16 cellular contexts compared by ENCODE assay signal in genomic region chr6:127952831-127953230, GRCh38. TPM values are rescaled to one million over a fixed set of nuclear protein-coding genes. Genes with fewer than 3 reads are reported as not detected.
DNase-seq lines count a peak whose midpoint lies in the region; ATAC-seq and TF ChIP-seq lines count a peak whose summit lies in the region.
"Had no signal": no experiment of that assay in that cellular context is flagged by ENCODE, and none has a peak within 500 bp of the region (broad histone marks: within the 10 kb centered on the region; RNA-seq: fewer than 3 reads in every experiment).

No MANE protein-coding gene starts in this region.

- H3K4me1 Mint-ChIP-seq in CD4-positive, alpha-beta memory T cell = peaks cover 38 to 73% (median 54%) of the 10 kb centered on the region in 4 donors
- peaks cover 32 to 71% (median 62%) of the 10 kb centered on the region in 7 donors for H3K4me1 Mint-ChIP-seq in naive thymus-derived CD4-positive, alpha-beta T cell
- peaks cover 8% of the 10 kb centered on the region for H3K4me1 Mint-ChIP-seq in type B pancreatic cell (ENCODE audit: unreplicated experiment)

- TF ChIP-seq CTCF in WERI-Rb-1 (IDR thresholded peaks at IDR 0.05; ENCODE audit: low read depth, low read length) (no peak), type B pancreatic cell (conservative IDR thresholded peaks at IDR 0.05) (no peak)

- no peak overlapping the region for H3K4me3 ChIP-seq in CD4-positive, alpha-beta memory T cell (ENCODE audit: low read length in 2 of 2)
- H3K4me3 ChIP-seq in WERI-Rb-1 (ENCODE audit: low read depth, low read length) = no peak overlapping the region
- no peak overlapping the region for H3K4me3 ChIP-seq in naive thymus-derived CD4-positive, alpha-beta T cell (ENCODE audit: low read length)
- no peak overlapping the region for H3K4me3 ChIP-seq in right cardiac atrium (ENCODE audit: low read length)
- H3K4me3 ChIP-seq: thyroid gland had no signal

- H3K36me3 ChIP-seq in CD4-positive, alpha-beta memory T cell (ENCODE audit: insufficient read depth, low read length) = no peaks in the 10 kb centered on the region
- H3K36me3 ChIP-seq in WERI-Rb-1 = no peaks in the 10 kb centered on the region
- H3K36me3 ChIP-seq in naive thymus-derived CD4-positive, alpha-beta T cell (ENCODE audit: control insufficient read depth in 2 of 3, insufficient read depth in 3 of 3, low read length in 3 of 3) = no peaks in the 10 kb centered on the region
- H3K36me3 ChIP-seq: thyroid gland had no signal

- intact Hi-C loops in CD4-positive, alpha-beta memory T cell (cut with micrococcal nuclease) = loop anchor here (5.0 kb wide), 1 partner anchor 51 kb away; the partner anchor contains the start of gene THEMIS
- intact Hi-C loops in naive thymus-derived CD4-positive, alpha-beta T cell (cut with micrococcal nuclease) = loop anchor here in 1 of 2 donors (10.0 kb wide), 1 partner anchor 608 kb away; the partner anchor contains the start of gene ECHDC1
- intact Hi-C loops in right cardiac atrium (cut with DNase I) = no loop called here

- peak overlapping the region in 5 of 7 donors; percentile 42 to 77 (median 60) for H3K27ac Mint-ChIP-seq in CD4-positive, alpha-beta memory T cell
- H3K27ac Mint-ChIP-seq in naive thymus-derived CD4-positive, alpha-beta T cell = peak overlapping the region in 8 of 9 donors; percentile 42 to 90 (median 76)
- H3K27ac Mint-ChIP-seq in type B pancreatic cell = no peak overlapping the region
- H3K27ac Mint-ChIP-seq: activated T-cell treated with anti-CD3 and anti-CD28 coated beads, Interleukin-2, amount 50 U/mL, for 24 hours had no signal

- H3K4me3 Mint-ChIP-seq in CD4-positive, alpha-beta memory T cell = peak overlapping the region in 6 of 8 donors; percentile 7 to 36 (median 24)
- H3K4me3 Mint-ChIP-seq in naive thymus-derived CD4-positive, alpha-beta T cell = peak overlapping the region in 8 of 10 donors; percentile 2 to 62 (median 35)
- no peak overlapping the region for H3K4me3 Mint-ChIP-seq in type B pancreatic cell
- H3K4me3 Mint-ChIP-seq: activated T-cell treated with anti-CD3 and anti-CD28 coated beads, Interleukin-2, amount 50 U/mL, for 24 hours had no signal

- ATAC-seq in naive thymus-derived CD4-positive, alpha-beta T cell = no peak
- ATAC-seq in right cardiac atrium (no peak), HG02763 (IDR thresholded peaks at IDR 0.05; ENCODE audit: unreplicated experiment) (no peak)
- ATAC-seq: left lobe of liver had no signal

- H3K27me3 Mint-ChIP-seq in CD4-positive, alpha-beta memory T cell = no peaks in the 10 kb centered on the region
- H3K27me3 Mint-ChIP-seq in naive thymus-derived CD4-positive, alpha-beta T cell = no peaks in the 10 kb centered on the region
- no peaks in the 10 kb centered on the region for H3K27me3 Mint-ChIP-seq in type B pancreatic cell
- H3K27me3 Mint-ChIP-seq: activated T-cell treated with anti-CD3 and anti-CD28 coated beads, Interleukin-2, amount 50 U/mL, for 24 hours had no signal

- no peak for DNase-seq in CD4-positive, alpha-beta memory T cell
- DNase-seq in GM04503 (ENCODE audit: low read depth) (peak; percentile 53), WERI-Rb-1 (peak; percentile 59), right cardiac atrium (no peak), type B pancreatic cell (ENCODE audit: extremely low spot score, unreplicated experiment) (no peak)
- no peak for DNase-seq in naive thymus-derived CD4-positive, alpha-beta T cell
- DNase-seq: activated T-cell treated with anti-CD3 and anti-CD28 coated beads, Interleukin-2, amount 50 U/mL, for 24 hours; KG1; NCI-H2227 treated with DMSO at 0.1 percent for 48 hours; Right ventricle myocardium superior; stimulated activated CD4-positive, alpha-beta T cell treated with anti-CD3 and anti-CD28 coated beads, Interleukin-2, amount 100 ng/mL, for 48 hours; thyroid gland had no signal

- CTCF ChIA-PET in CD4-positive, alpha-beta memory T cell (lab: Charles Lee; ENCODE audit: partially characterized antibody) = interaction anchor here (3.4 kb wide), 1 partner anchor 98 kb away, joined by 17 read pairs; no protein-coding TSS in a partner anchor
- CTCF ChIA-PET in naive thymus-derived CD4-positive, alpha-beta T cell (lab: Charles Lee) = interaction anchor here (0.6 to 2.3 kb wide), 5 partner anchors 19 to 97 kb away, joined by 3 to 7 read pairs (median 3); no protein-coding TSS in a partner anchor

- POLR2A ChIA-PET in CD4-positive, alpha-beta memory T cell (lab: Charles Lee; ENCODE audit: partially characterized antibody) = interaction anchor here (4.7 to 6.4 kb wide), 2 partner anchors 17 to 34 kb away, joined by 18 to 55 read pairs; no protein-coding TSS in a partner anchor
- POLR2A ChIA-PET in naive thymus-derived CD4-positive, alpha-beta T cell (lab: Charles Lee) = interaction anchor here (0.8 to 2.0 kb wide), 5 partner anchors 17 to 52 kb away, joined by 3 to 9 read pairs (median 5); partner anchors contain the start of gene THEMIS

- H3K27ac ChIP-seq in CD4-positive, alpha-beta memory T cell (ENCODE audit: low read depth, low read length) = no peak overlapping the region
- no peak overlapping the region for H3K27ac ChIP-seq in WERI-Rb-1
- no peak overlapping the region for H3K27ac ChIP-seq in naive thymus-derived CD4-positive, alpha-beta T cell (ENCODE audit: low read depth, low read length)
- H3K27ac ChIP-seq in right cardiac atrium (ENCODE audit: low read length) = no peak overlapping the region
- H3K27ac ChIP-seq: thyroid gland had no signal

- no peaks in the 10 kb centered on the region for H3K36me3 Mint-ChIP-seq in CD4-positive, alpha-beta memory T cell
- peaks cover 0 to 50% (median 3%) of the 10 kb centered on the region in 5 donors for H3K36me3 Mint-ChIP-seq in naive thymus-derived CD4-positive, alpha-beta T cell
- H3K36me3 Mint-ChIP-seq in type B pancreatic cell = no peaks in the 10 kb centered on the region

- 69% methylated on average over 4 of the region's 4 CpGs for WGBS in right cardiac atrium

- peaks cover 0 to 2% (median 0%) of the 10 kb centered on the region in 8 donors for H3K9me3 Mint-ChIP-seq in CD4-positive, alpha-beta memory T cell
- H3K9me3 Mint-ChIP-seq in naive thymus-derived CD4-positive, alpha-beta T cell = peaks cover 0 to 27% (median 2%) of the 10 kb centered on the region in 11 donors
- no peaks in the 10 kb centered on the region for H3K9me3 Mint-ChIP-seq in type B pancreatic cell

- H3K9me3 ChIP-seq in CD4-positive, alpha-beta memory T cell (ENCODE audit: control insufficient read depth in 1 of 2, low read length in 2 of 2) = no peaks in the 10 kb centered on the region
- H3K9me3 ChIP-seq in WERI-Rb-1 (ENCODE audit: severe bottlenecking) (no peaks in the 10 kb centered on the region), right cardiac atrium (ENCODE audit: control insufficient read depth, low read length) (no peaks in the 10 kb centered on the region)
- no peaks in the 10 kb centered on the region for H3K9me3 ChIP-seq in naive thymus-derived CD4-positive, alpha-beta T cell (ENCODE audit: control insufficient read depth in 2 of 3, low read length in 3 of 3)
- H3K9me3 ChIP-seq: thyroid gland had no signal

- no peaks in the 10 kb centered on the region for H3K27me3 ChIP-seq in CD4-positive, alpha-beta memory T cell (ENCODE audit: insufficient read depth, low read length)
- no peaks in the 10 kb centered on the region for H3K27me3 ChIP-seq in WERI-Rb-1 (ENCODE audit: insufficient read depth, low read depth, severe bottlenecking)
- no peaks in the 10 kb centered on the region for H3K27me3 ChIP-seq in naive thymus-derived CD4-positive, alpha-beta T cell (ENCODE audit: control insufficient read depth in 2 of 2, insufficient read depth in 2 of 2, low read length in 2 of 2)
- no peaks in the 10 kb centered on the region for H3K27me3 ChIP-seq in right cardiac atrium (ENCODE audit: control insufficient read depth, insufficient read depth)
- H3K27me3 ChIP-seq: thyroid gland had no signal

- H3K4me1 ChIP-seq in CD4-positive, alpha-beta memory T cell (ENCODE audit: insufficient read depth, low read length) = peaks cover 66% of the 10 kb centered on the region
- H3K4me1 ChIP-seq in naive thymus-derived CD4-positive, alpha-beta T cell (ENCODE audit: control insufficient read depth in 2 of 2, insufficient read depth in 2 of 2, low read length in 2 of 2) = peaks cover 35 to 42% of the 10 kb centered on the region in 2 donors
- no peaks in the 10 kb centered on the region for H3K4me1 ChIP-seq in right cardiac atrium (ENCODE audit: control insufficient read depth, insufficient read depth, low read length)
- H3K4me1 ChIP-seq: thyroid gland had no signal

RNA-seq across cellular contexts. Expression of gene THEMIS, which starts 52.0 kb away (rescaled TPM):
- 10 to 100 TPM; 58.1 to 58.7 TPM for total RNA-seq in CD4-positive, alpha-beta memory T cell
- 100 to 1,000 TPM in 1 of 2 donors, 10 to 100 TPM in 1; 83.1 to 112 TPM for polyA plus RNA-seq in CD4-positive, alpha-beta memory T cell
- 10 to 100 TPM; 51.3 to 97.3 (median 54.7) TPM for total RNA-seq in naive thymus-derived CD4-positive, alpha-beta T cell
- polyA plus RNA-seq in naive thymus-derived CD4-positive, alpha-beta T cell = 100 to 1,000 TPM in 1 of 2 donors, 10 to 100 TPM in 1; 93.4 to 110 TPM
- total RNA-seq in right cardiac atrium = under 1 TPM; 0.19 to 0.60 (median 0.36) TPM
- not detected for polyA plus RNA-seq in right cardiac atrium
- total RNA-seq in type B pancreatic cell (ENCODE audit: low replicate concordance) = not detected in 2 replicates
- total RNA-seq: Daoy, osteocyte had no signal

Comparison
In these comparisons a context has a peak if more than half of its experiments do, and no peak if none do; other contexts are left out.
1. DNase-seq: peak in GM04503 (single experiment) and WERI-Rb-1 (single experiment); none in CD4-positive, alpha-beta memory T cell (0 of 5), naive thymus-derived CD4-positive, alpha-beta T cell (0 of 9), right cardiac atrium (0 of 3) and type B pancreatic cell (single experiment).
2. RNA of gene THEMIS, which starts 52.0 kb away (total RNA-seq): 58.1 to 58.7 TPM in CD4-positive, alpha-beta memory T cell and 51.3 to 97.3 TPM in naive thymus-derived CD4-positive, alpha-beta T cell; 0.19 to 0.60 TPM in right cardiac atrium and not detected in type B pancreatic cell; every median in the first group is over 10 times any median in the second.